1 cellular context compared by ENCODE assay signal in genomic region chr16:337975-338575, GRCh38.
A peak's percentile ranks its signal among the peaks of the same experiment; 100 is the strongest.
TF ChIP-seq lines count a peak whose summit lies in the region.

No MANE protein-coding gene starts in this region.

TF ChIP-seq in HEK293, 187 proteins besides CTCF, POLR2A, EP300 and RAD21:
- TF ChIP-seq ZNF558 (tag by site-specific recombination; IDR thresholded peaks at IDR 0.05) (peak; percentile 73; the same call in 1 of the 2 replicates), ZFHX2 (tag by site-specific recombination; conservative IDR thresholded peaks at IDR 0.05) (peak; percentile 78), ZNF175 (tag by site-specific recombination; IDR thresholded peaks at IDR 0.05) (no peak), EGR2 (tag by site-specific recombination; IDR thresholded peaks at IDR 0.05; ENCODE audit: low read depth) (peak; percentile 46)
